Comparison of ENCODE assay signal across 18 cellular contexts in genomic region chr10:75417522-75417927, GRCh38. TPM values are rescaled to one million over a fixed set of nuclear protein-coding genes. Genes with fewer than 3 reads are reported as not detected.
A peak's percentile ranks its signal among the peaks of the same experiment; 100 is the strongest.
DNase-seq lines count a peak whose midpoint lies in the region; ATAC-seq and TF ChIP-seq lines count a peak whose summit lies in the region.
"Had no signal": no experiment of that assay in that cellular context is flagged by ENCODE, and none has a peak within 500 bp of the region (broad histone marks: within the 10 kb centered on the region; RNA-seq: fewer than 3 reads in every experiment).

No MANE protein-coding gene starts in this region.

- H3K4me2 ChIP-seq in PC-3 (ENCODE audit: low read length) = peak overlapping the region; percentile 13
- H3K4me2 ChIP-seq: KMS-11 had no signal

- no peaks in the 10 kb centered on the region for H3K4me1 Mint-ChIP-seq in T-helper 17 cell
- H3K4me1 Mint-ChIP-seq: activated CD4-positive, alpha-beta T cell treated with anti-CD3 and anti-CD28 coated beads for 36 hours had no signal

- POLR2A ChIA-PET in PC-3 (lab: Charles Lee; ENCODE audit: unreplicated experiment) = no interaction called here

- peaks cover 54% of the 10 kb centered on the region for H3K27me3 Mint-ChIP-seq in T-helper 17 cell

- no TSS peak for BruUV-seq in PC-3 (replicated peaks; lab: Mats Ljungman, UMichigan)

- no peaks in the 10 kb centered on the region for H3F3A ChIP-seq in PC-3 (ENCODE audit: low read length, unreplicated experiment)

- TF ChIP-seq CTCF in PC-3 (conservative IDR thresholded peaks at IDR 0.05; ENCODE audit: low read depth, low read length) = no peak

- H3K9me3 ChIP-seq in PC-3 (ENCODE audit: low read length) = no peaks in the 10 kb centered on the region
- no peaks in the 10 kb centered on the region for H3K9me3 ChIP-seq in T-helper 17 cell (ENCODE audit: control insufficient read depth, low read length, poor library complexity, severe bottlenecking)
- H3K9me3 ChIP-seq: stomach had no signal

- H3K4me3 Mint-ChIP-seq in T-helper 17 cell = no peak overlapping the region
- H3K4me3 Mint-ChIP-seq: activated CD4-positive, alpha-beta T cell treated with anti-CD3 and anti-CD28 coated beads for 36 hours; activated naive CD8-positive, alpha-beta T cell; effector memory CD8-positive, alpha-beta T cell had no signal

- no peak overlapping the region for H3K27ac Mint-ChIP-seq in T-helper 17 cell
- H3K27ac Mint-ChIP-seq: activated CD4-positive, alpha-beta T cell treated with anti-CD3 and anti-CD28 coated beads for 36 hours; activated naive CD8-positive, alpha-beta T cell; effector memory CD8-positive, alpha-beta T cell had no signal

- H3K79me2 ChIP-seq in PC-3 (ENCODE audit: low read length) = no peaks in the 10 kb centered on the region

- no peaks in the 10 kb centered on the region for H3K36me3 ChIP-seq in PC-3 (ENCODE audit: low read depth, low read length)
- H3K36me3 ChIP-seq: cardiac muscle cell, stomach had no signal

- no peaks in the 10 kb centered on the region for H4K20me1 ChIP-seq in PC-3 (ENCODE audit: low read length)

- H3K36me3 Mint-ChIP-seq in T-helper 17 cell (ENCODE audit: low read depth) = peaks cover 5% of the 10 kb centered on the region

- H2AFZ ChIP-seq in PC-3 (ENCODE audit: low read length) = no peak overlapping the region

- no peak overlapping the region for H3K27ac ChIP-seq in PC-3 (ENCODE audit: low read length)
- H3K27ac ChIP-seq: cardiac muscle cell, KMS-11, stomach had no signal

- no peak overlapping the region for H3K4me3 ChIP-seq in PC-3 (ENCODE audit: low read length)
- H3K4me3 ChIP-seq: cardiac muscle cell, stomach had no signal

- H3K9me2 ChIP-seq in PC-3 (replicated peaks; ENCODE audit: low read length) = no peaks in the 10 kb centered on the region; the same call in 1 of the 2 replicates

- H3K27me3 ChIP-seq in PC-3 (ENCODE audit: low read length) = peaks cover 15% of the 10 kb centered on the region; the same call in 1 of the 2 replicates
- H3K27me3 ChIP-seq: stomach had no signal

- ATAC-seq in PC-3 = peak; percentile 80
- no peak for ATAC-seq in T-helper 17 cell
- no peak for ATAC-seq in HG02885 (IDR thresholded peaks at IDR 0.05; ENCODE audit: poor library complexity, unreplicated experiment)
- ATAC-seq: activated CD4-positive, alpha-beta T cell treated with anti-CD3 and anti-CD28 coated beads for 36 hours; effector memory CD8-positive, alpha-beta T cell had no signal

- CTCF ChIA-PET in PC-3 (lab: Charles Lee) = interaction anchor here (0.6 to 0.7 kb wide), 3 partner anchors 32 to 158 kb away, joined by 3 to 7 read pairs (median 3); no protein-coding TSS in a partner anchor

- intact Hi-C loops in PC-3 (cut with micrococcal nuclease) = loop anchor here (5.0 kb wide), 1 partner anchor 50 kb away; no protein-coding TSS in a partner anchor

- no peak overlapping the region for H3K9ac ChIP-seq in PC-3 (ENCODE audit: low read length)
- H3K9ac ChIP-seq: KMS-11 had no signal

- DNase-seq in DMS153 (lab: John Stamatoyannopoulos, UW) (peak; percentile 66), M059J (ENCODE audit: low read depth) (peak; percentile 79), PC-3 (peak; percentile 69), islet precursor cell (peak; percentile 77), T-helper 17 cell (no peak), cortex of kidney (lab: John Stamatoyannopoulos, UW) (no peak), NK-92 (lab: John Stamatoyannopoulos, UW; ENCODE audit: unreplicated experiment) (no peak)
- DNase-seq: activated CD4-positive, alpha-beta T cell treated with anti-CD3 and anti-CD28 coated beads for 36 hours; effector memory CD8-positive, alpha-beta T cell; kidney; NCI-H187; small intestine; stomach had no signal

- H3K4me1 ChIP-seq in PC-3 (ENCODE audit: insufficient read depth, low read length) = peaks cover 11% of the 10 kb centered on the region
- H3K4me1 ChIP-seq: stomach had no signal

RNA-seq across cellular contexts. Expression of gene LRMDA, which starts 13.9 kb away (rescaled TPM):
- total RNA-seq in M059J (2014; rRNA removed; shearing (Covaris generic)) = 8.0 and 36.7 TPM in 2 replicates
- total RNA-seq in PC-3 (2014; rRNA removed) (1.2 and 3.6 TPM in 2 replicates), T-helper 17 cell (not detected)
- total RNA-seq: activated CD4-positive, alpha-beta T cell treated with anti-CD3 and anti-CD28 coated beads for 36 hours; T-helper 1 cell treated with Interleukin-12 subunit alpha and Interleukin-12 subunit beta and Interleukin-4 antibody, amounts not matched to agents 30 ng/mL and 1 ng/mL, for 36 hours had no signal

RNA-seq across cellular contexts. Expression of gene ZNF503, which starts 16.0 kb away (rescaled TPM):
- 9.1 and 13.8 TPM in 2 replicates for total RNA-seq in M059J (2014; rRNA removed; shearing (Covaris generic))
- total RNA-seq in PC-3 (2014; rRNA removed) (42.3 and 72.1 TPM in 2 replicates), T-helper 17 cell (under 1 TPM; 0.12 to 0.50 TPM)
- total RNA-seq: T-helper 1 cell treated with Interleukin-12 subunit alpha and Interleukin-12 subunit beta and Interleukin-4 antibody, amounts not matched to agents 30 ng/mL and 1 ng/mL, for 36 hours had no signal

Comparison
In these comparisons a context has a peak if more than half of its experiments do, and no peak if none do; other contexts are left out.
1. DNase-seq: peak in DMS153 (single experiment), M059J (single experiment), PC-3 (single experiment) and islet precursor cell (single experiment); none in T-helper 17 cell (0 of 3), cortex of kidney (single experiment) and NK-92 (single experiment).